14 cellular contexts compared by ENCODE assay signal in genomic region chr21:34861302-34861701, GRCh38.
"Had no signal": no experiment of that assay in that cellular context is flagged by ENCODE, and none has a peak within 500 bp of the region (broad histone marks: within the 10 kb centered on the region; RNA-seq: fewer than 3 reads in every experiment).

No MANE protein-coding gene starts in this region.

- H3K4me3 ChIP-seq: gastroesophageal sphincter, left ventricle myocardium inferior, uterus had no signal

- H3K4me1 ChIP-seq: gastroesophageal sphincter, uterus had no signal

- H3K36me3 ChIP-seq: left ventricle myocardium inferior, uterus had no signal

- H3K27me3 ChIP-seq: uterus had no signal

- H3K9me3 ChIP-seq: gastroesophageal sphincter, left ventricle myocardium inferior, uterus had no signal

- DNase-seq: activated CD4-positive, alpha-beta T cell treated with anti-CD3 and anti-CD28 coated beads for 4 hours; activated T-cell treated with anti-CD3 and anti-CD28 coated beads for 4 hours; caudate nucleus; cortex of kidney; effector CD8-positive, alpha-beta T cell; kidney; left ventricle myocardium inferior; stimulated activated CD4-positive, alpha-beta T cell treated with anti-CD3 and anti-CD28 coated beads, Interleukin-2, amount 100 ng/mL, for 24 hours; stimulated activated naive CD4-positive, alpha-beta T cell treated with Interleukin-2 at 50 U/mL for 16 hours; uterus had no signal

- H3K9me3 Mint-ChIP-seq: neural crest cell had no signal

- H3K4me3 Mint-ChIP-seq: neural crest cell had no signal

- H3K27ac ChIP-seq: gastroesophageal sphincter, left ventricle myocardium inferior, uterus, VCaP had no signal

- ATAC-seq: gastroesophageal sphincter, sciatic nerve had no signal
